Comparison of ENCODE assay signal across 9 cellular contexts in the genomic region with DNA sequence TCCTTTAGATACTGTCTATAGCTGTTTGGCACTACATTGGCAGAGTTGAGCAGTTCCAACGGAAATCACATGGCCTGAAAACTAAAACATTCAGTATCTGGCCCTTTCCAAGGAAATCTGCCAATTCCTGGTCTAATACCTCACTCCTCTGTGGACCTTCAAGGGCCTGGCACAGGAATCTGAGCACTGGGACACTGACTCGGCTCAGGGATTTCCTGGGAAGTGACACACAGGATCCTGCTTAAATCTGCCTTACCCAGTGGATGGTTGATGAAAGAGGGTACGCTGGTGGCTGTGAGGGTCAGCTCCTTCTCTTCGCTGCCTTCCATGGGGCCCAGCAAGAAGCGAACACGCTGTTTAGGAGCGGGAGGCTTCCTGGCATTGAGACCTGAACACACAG. TPM values are rescaled to one million over a fixed set of nuclear protein-coding genes. Genes with fewer than 3 reads are reported as not detected.
DNase-seq lines count a peak whose midpoint lies in the region; ATAC-seq, FAIRE-seq and TF ChIP-seq lines count a peak whose summit lies in the region.
"Had no signal": no experiment of that assay in that cellular context is flagged by ENCODE, and none has a peak within 500 bp of the region (broad histone marks: within the 10 kb centered on the region; RNA-seq: fewer than 3 reads in every experiment).

No MANE protein-coding gene starts in this region.

- no peaks in the 10 kb centered on the region; the same call in 1 of the 2 replicates for H4K20me1 ChIP-seq in DND-41 (ENCODE audit: insufficient read depth, low read length)
- no peaks in the 10 kb centered on the region; the same call in 1 of the 2 replicates for H4K20me1 ChIP-seq in PC-9 (ENCODE audit: insufficient read depth)

- H3K4me3 Mint-ChIP-seq in endodermal cell, result peak overlapping the region; percentile 93

- FAIRE-seq in pancreas (lab: Jason Lieb, UNC), result no peak

- intact Hi-C loops in PC-9 (cut with micrococcal nuclease; ENCODE audit: unreplicated experiment) (no loop called here), pancreas (cut with DNase I) (no loop called here)

- POLR2A ChIA-PET in PC-9 (lab: Charles Lee; ENCODE audit: unreplicated experiment), result no interaction called here

- H3K4me1 ChIP-seq in DND-41 (ENCODE audit: insufficient read depth, low read length) (peaks cover 26% of the 10 kb centered on the region), PC-9 (replicated peaks; ENCODE audit: insufficient read depth) (peaks cover 21% of the 10 kb centered on the region), endodermal cell (ENCODE audit: control insufficient read depth, insufficient read depth, low read length) (no peaks in the 10 kb centered on the region), pancreas (peaks cover 5 to 18% (median 8%) of the 10 kb centered on the region in 3 donors)

- H3K4me2 ChIP-seq in DND-41 (ENCODE audit: insufficient read depth, low read length) (peak overlapping the region; percentile 68), PC-9 (peak overlapping the region; percentile 94)

- H2AFZ ChIP-seq in DND-41 (ENCODE audit: low read depth, low read length) (no peak overlapping the region; the same call in 1 of the 2 replicates), PC-9 (no peak overlapping the region)

- no peak overlapping the region for H3K27ac Mint-ChIP-seq in endodermal cell

- CTCF ChIA-PET in PC-9 (lab: Charles Lee), result no interaction called here

- H3K27me3 Mint-ChIP-seq in endodermal cell (ENCODE audit: insufficient read depth), result no peaks in the 10 kb centered on the region

- H3K27ac ChIP-seq in DND-41 (ENCODE audit: low read length) (no peak overlapping the region), PC-9 (no peak overlapping the region), endodermal cell (ENCODE audit: low read depth, low read length) (no peak overlapping the region), pancreas (no peak overlapping the region)

- DNase-seq in DND-41 (no peak), PC-9 (no peak), endodermal cell (no peak), pancreas (no peak), NCI-H1417 treated with DMSO at 0.1 percent for 48 hours (lab: John Stamatoyannopoulos, UW) (no peak), NCI-H1105 (lab: John Stamatoyannopoulos, UW) (no peak)
- DNase-seq: activated CD8-positive, alpha-beta memory T cell treated with anti-CD3 and anti-CD28 coated beads, Interleukin-2, amount 50 U/mL, for 4 hours had no signal

- H3K9me3 Mint-ChIP-seq in endodermal cell, result no peaks in the 10 kb centered on the region

- H3K9me2 ChIP-seq in PC-9 (ENCODE audit: insufficient read depth), result no peaks in the 10 kb centered on the region

- BruUV-seq in PC-9 (replicated peaks; lab: Mats Ljungman, UMichigan), result no TSS peak

- ATAC-seq in DND-41 (ENCODE audit: insufficient read depth, low read depth), result no peak
- no peak for ATAC-seq in pancreas
- no peak for ATAC-seq in HG03460 (IDR thresholded peaks at IDR 0.05; ENCODE audit: unreplicated experiment)
- ATAC-seq in HG02798 (IDR thresholded peaks at IDR 0.05; ENCODE audit: poor library complexity, unreplicated experiment), result no peak

- H3K4me1 Mint-ChIP-seq in endodermal cell, result peaks cover 5% of the 10 kb centered on the region

- H3F3A ChIP-seq in PC-9 (ENCODE audit: insufficient read depth, low read depth), result peaks cover 4% of the 10 kb centered on the region; the same call in 1 of the 2 replicates

- H3K36me3 Mint-ChIP-seq in endodermal cell (ENCODE audit: low read depth), result peaks cover 32% of the 10 kb centered on the region

- TF ChIP-seq CTCF in DND-41 (IDR thresholded peaks at IDR 0.05; ENCODE audit: borderline replicate concordance, extremely low read depth, low read length, poor library complexity, severe bottlenecking), result no peak
- TF ChIP-seq CTCF in PC-9 (conservative IDR thresholded peaks at IDR 0.05), result no peak
- TF ChIP-seq CTCF in endodermal cell (conservative IDR thresholded peaks at IDR 0.05), result no peak
- TF ChIP-seq CTCF in pancreas (IDR thresholded peaks at IDR 0.05), result no peak

- H3K4me3 ChIP-seq in DND-41 (ENCODE audit: low read depth in 1 of 2, low read length in 2 of 2) (peak overlapping the region; percentile 74 to 80; a peak in 3 of 4 replicates), PC-9 (peak overlapping the region; percentile 100), endodermal cell (ENCODE audit: low read length) (peak overlapping the region; percentile 95), pancreas (peak overlapping the region; percentile 52 to 98 (median 94))

- peaks cover 43% of the 10 kb centered on the region for H3K79me2 ChIP-seq in DND-41 (ENCODE audit: insufficient read depth, low read length)
- peaks cover 52% of the 10 kb centered on the region for H3K79me2 ChIP-seq in PC-9 (ENCODE audit: low read depth)

- WGBS in endodermal cell (ENCODE audit: insufficient coverage in 1 of 2, insufficient read length in 1 of 2), 2 experiments, result 86 to 98% methylated on average over 4 of the region's 7 CpGs
- 67 to 69% methylated on average over 7 of the region's 7 CpGs for WGBS in pancreas, 2 donors

- H3K9me3 ChIP-seq in DND-41 (ENCODE audit: insufficient read depth, low read length, severe bottlenecking), result no peaks in the 10 kb centered on the region
- no peaks in the 10 kb centered on the region for H3K9me3 ChIP-seq in PC-9 (ENCODE audit: insufficient read depth, low read depth)
- no peaks in the 10 kb centered on the region for H3K9me3 ChIP-seq in endodermal cell (ENCODE audit: control insufficient read depth, low read length)
- no peaks in the 10 kb centered on the region for H3K9me3 ChIP-seq in pancreas

- H3K36me3 ChIP-seq in DND-41 (ENCODE audit: insufficient read depth, low read length) (peaks cover 30% of the 10 kb centered on the region), PC-9 (ENCODE audit: low read depth) (peaks cover 15% of the 10 kb centered on the region), endodermal cell (ENCODE audit: control insufficient read depth, insufficient read depth, low read length) (peaks cover 27% of the 10 kb centered on the region), pancreas (peaks cover 0 to 5% (median 0%) of the 10 kb centered on the region in 3 donors)

- H3K9ac ChIP-seq in DND-41 (ENCODE audit: low read depth, low read length) (peak overlapping the region; percentile 57), endodermal cell (ENCODE audit: extremely low read depth, low read length, poor library complexity, severe bottlenecking) (no peak overlapping the region)

- H3K27me3 ChIP-seq in DND-41 (ENCODE audit: insufficient read depth, low read length, poor library complexity) (no peaks in the 10 kb centered on the region), PC-9 (ENCODE audit: insufficient read depth, low read depth) (no peaks in the 10 kb centered on the region), endodermal cell (ENCODE audit: control insufficient read depth, insufficient read depth, low read length, poor library complexity, severe bottlenecking) (no peaks in the 10 kb centered on the region), pancreas (no peaks in the 10 kb centered on the region)

RNA-seq across cellular contexts. Expression of gene TRUB2, which starts 0.9 kb away (rescaled TPM):
- total RNA-seq in PC-9 (2021), result 47.6 and 62.1 TPM in 2 replicates
- 10 to 100 TPM; 30.6 to 31.8 TPM for total RNA-seq in endodermal cell
- 18.5 TPM for polyA plus RNA-seq in endodermal cell (2013, experiment 1 of 2)
- 18.1 TPM for polyA plus RNA-seq in endodermal cell (2013, experiment 2 of 2)
- total RNA-seq in pancreas, result 10 to 100 TPM in 4 of 6 donors, 1 to 10 TPM in 2; 6.6 to 16.5 (median 13.8) TPM
- polyA plus RNA-seq in pancreas, result 10 to 100 TPM; 10.2 to 12.1 TPM

RNA-seq across cellular contexts. Expression of gene COQ4, which starts 1.3 kb away (rescaled TPM):
- total RNA-seq in PC-9 (2021) (81.8 and 89.5 TPM in 2 replicates), endodermal cell (10 to 100 TPM; 48.1 to 50.7 TPM), pancreas (10 to 100 TPM; 23.1 to 38.9 (median 27.4) TPM)
- 41.9 TPM for polyA plus RNA-seq in endodermal cell (2013, experiment 1 of 2)
- polyA plus RNA-seq in endodermal cell (2013, experiment 2 of 2), result 34.3 TPM
- 100 to 1,000 TPM in 1 of 2 donors, 10 to 100 TPM in 1; 82.6 to 103 TPM for polyA plus RNA-seq in pancreas

RNA-seq across cellular contexts. Expression of gene SLC27A4, which starts 19.0 kb away (rescaled TPM):
- total RNA-seq in PC-9 (2021) (27.3 and 30.4 TPM in 2 replicates), endodermal cell (10 to 100 TPM; 22.4 to 25.0 TPM), pancreas (10 to 100 TPM in 5 of 6 donors, 1 to 10 TPM in 1; 9.6 to 14.2 (median 12.4) TPM)
- polyA plus RNA-seq in endodermal cell (2013, experiment 1 of 2), result 23.8 TPM
- polyA plus RNA-seq in endodermal cell (2013, experiment 2 of 2), result 23.5 TPM
- 10 to 100 TPM; 18.6 to 32.9 TPM for polyA plus RNA-seq in pancreas

RNA-seq across cellular contexts. Expression of gene SWI5, which starts 45.3 kb away (rescaled TPM):
- 70.4 and 86.0 TPM in 2 replicates for total RNA-seq in PC-9 (2021)
- total RNA-seq in endodermal cell, result 10 to 100 TPM; 33.4 to 46.9 TPM
- 27.5 TPM for polyA plus RNA-seq in endodermal cell (2013, experiment 1 of 2)
- polyA plus RNA-seq in endodermal cell (2013, experiment 2 of 2), result 28.4 TPM
- 1 to 10 TPM; 6.3 to 9.6 (median 6.8) TPM for total RNA-seq in pancreas
- 10 to 100 TPM; 10.5 to 20.2 TPM for polyA plus RNA-seq in pancreas

RNA-seq across cellular contexts. Expression of gene GOLGA2, which starts 45.5 kb away (rescaled TPM):
- total RNA-seq in PC-9 (2021) (175 and 188 TPM in 2 replicates), endodermal cell (100 to 1,000 TPM in 1 of 2 donors, 10 to 100 TPM in 1; 91.9 to 101 TPM), pancreas (10 to 100 TPM; 37.9 to 64.0 (median 55.0) TPM)
- 50.7 TPM for polyA plus RNA-seq in endodermal cell (2013, experiment 1 of 2)
- polyA plus RNA-seq in endodermal cell (2013, experiment 2 of 2), result 43.8 TPM
- 100 to 1,000 TPM in 1 of 2 donors, 10 to 100 TPM in 1; 97.0 to 105 TPM for polyA plus RNA-seq in pancreas
